ENCODE assay signal across 24 cellular contexts in the genomic region with DNA sequence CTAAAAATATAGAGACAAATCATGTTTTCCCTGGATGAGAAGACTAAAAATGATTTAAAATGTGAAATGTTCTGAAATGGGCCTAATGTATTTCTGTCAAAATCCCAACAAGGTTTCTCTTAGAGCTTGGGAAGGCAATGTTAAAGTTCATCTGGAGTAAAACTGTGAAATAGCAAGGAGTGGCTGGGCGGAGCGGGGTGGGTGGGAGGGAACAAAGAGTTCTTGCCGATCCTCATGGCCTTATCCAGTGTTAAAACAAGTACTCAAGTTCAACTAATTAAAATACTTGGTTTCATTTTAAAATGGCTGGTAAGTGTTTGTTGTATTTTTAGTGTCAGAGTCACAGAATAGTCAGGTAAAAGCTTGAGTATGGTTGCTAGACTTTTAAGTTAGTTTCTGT.
"Had no signal": no experiment of that assay in that cellular context is flagged by ENCODE, and none has a peak within 500 bp of the region (broad histone marks: within the 10 kb centered on the region; RNA-seq: fewer than 3 reads in every experiment).

No MANE protein-coding gene starts in this region.

- H3K4me3 ChIP-seq: dorsolateral prefrontal cortex, heart left ventricle, right lobe of liver, thyroid gland had no signal

- H2AFZ ChIP-seq: parathyroid adenoma had no signal

- H3K9ac ChIP-seq: parathyroid adenoma had no signal

- H3K36me3 ChIP-seq: heart left ventricle, right lobe of liver, thyroid gland, WERI-Rb-1 had no signal

- H3K27me3 ChIP-seq: brain microvascular endothelial cell, dorsolateral prefrontal cortex, right lobe of liver, thyroid gland had no signal

- H3K4me1 ChIP-seq: parathyroid adenoma, right lobe of liver, thyroid gland had no signal

- DNase-seq: activated CD4-positive, alpha-beta T cell treated with anti-CD3 and anti-CD28 coated beads for 1 hour; activated CD8-positive, alpha-beta memory T cell treated with anti-CD3 and anti-CD28 coated beads for 24 hours; activated CD8-positive, alpha-beta memory T cell treated with anti-CD3 and anti-CD28 coated beads, Interleukin-2, amount 50 U/mL, for 48 hours; activated effector memory CD4-positive, alpha-beta T cell treated with anti-CD3 and anti-CD28 coated beads, Interleukin-2, amount 50 U/mL, for 16 hours; activated naive CD4-positive, alpha-beta T cell treated with anti-CD3 and anti-CD28 coated beads, Interleukin-2, amount 50 U/mL, for 16 hours; activated T-cell treated with anti-CD3 and anti-CD28 coated beads, Interleukin-2, amount 50 U/mL, for 48 hours; aorta; brain microvascular endothelial cell; central memory CD4-positive, alpha-beta T cell; dorsolateral prefrontal cortex; endodermal cell; heart left ventricle; left ventricle myocardium superior; mesenchymal stem cell; right lobe of liver; stimulated activated CD4-positive, alpha-beta T cell treated with anti-CD3 and anti-CD28 coated beads, Interleukin-12 subunit alpha, Interleukin-12 subunit beta, amount 100 ng/mL, for 4 hours; stimulated activated CD4-positive, alpha-beta T cell treated with anti-CD3 and anti-CD28 coated beads, Interleukin-1b, Interleukin-23, amount 100 ng/mL, for 48 hours; stimulated activated naive CD4-positive, alpha-beta T cell treated with Interleukin-2 at 50 U/mL for 16 hours; thyroid gland; WERI-Rb-1 had no signal

- H3K9me3 ChIP-seq: heart left ventricle, right lobe of liver, thyroid gland had no signal

- H3K79me2 ChIP-seq: parathyroid adenoma had no signal

- ATAC-seq: heart left ventricle, left ventricle myocardium superior had no signal

- H3K27ac ChIP-seq: brain microvascular endothelial cell, epithelial cell of prostate, heart left ventricle, parathyroid adenoma, right lobe of liver, thyroid gland, WERI-Rb-1 had no signal

- FAIRE-seq: colon, frontal cortex had no signal
